In genomic region chr20:45948261-45948733, GRCh38 we compare ENCODE assay signal across 2 cellular contexts.
TF ChIP-seq lines count a peak whose summit lies in the region.

No MANE protein-coding gene starts in this region.

TF ChIP-seq in HEK293, 187 proteins besides CTCF, POLR2A, EP300 and RAD21:
- TF ChIP-seq ZNF423 (tag by site-specific recombination; IDR thresholded peaks at IDR 0.05) (no peak), PRDM1 (tag by site-specific recombination; IDR thresholded peaks at IDR 0.05) (no peak), ZNF341 (tag by site-specific recombination; IDR thresholded peaks at IDR 0.05; ENCODE audit: low read depth) (no peak), ZNF600 (tag by site-specific recombination; IDR thresholded peaks at IDR 0.05) (0 out of 2 replicates have a peak, but pooled peaks have one; percentile 9), ZBTB26 (tag by site-specific recombination; optimal IDR thresholded peaks at IDR 0.05) (no peak)
TF ChIP-seq in HEK293: peak in this region for 1.

TF ChIP-seq in GM12878, 131 proteins besides CTCF, POLR2A, EP300 and RAD21:
- TF ChIP-seq ATF2 (IDR thresholded peaks at IDR 0.05; ENCODE audit: low read length) (peak; percentile 42; the same call in 1 of the 2 replicates), FOXM1 (IDR thresholded peaks at IDR 0.05; ENCODE audit: low read depth, low read length) (0 out of 2 replicates have a peak, but pooled peaks have one; percentile 7), E2F8 (IDR thresholded peaks at IDR 0.05; ENCODE audit: low read depth, partially characterized antibody) (no peak), MTA3 (IDR thresholded peaks at IDR 0.05; ENCODE audit: borderline replicate concordance, low read length) (no peak)
